ENCODE assay signal across 9 cellular contexts in the genomic region with DNA sequence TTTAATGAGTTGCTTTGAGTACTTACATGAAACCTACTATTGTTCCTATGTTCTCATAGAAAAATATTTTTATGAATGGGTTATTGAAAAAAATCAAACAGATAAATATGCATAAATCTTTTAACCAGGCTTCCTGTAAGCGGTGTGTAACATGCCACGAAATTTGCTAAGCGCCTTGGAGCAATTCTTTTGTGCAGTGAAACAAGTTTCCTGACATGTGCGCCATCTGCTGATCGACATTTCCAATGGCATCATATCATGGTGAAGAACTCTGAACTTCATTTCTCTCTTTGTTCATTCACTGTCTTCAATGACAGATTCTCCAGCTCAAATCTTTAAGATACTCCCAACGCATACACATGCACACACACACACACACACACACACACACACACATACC.
A peak's percentile ranks its signal among the peaks of the same experiment; 100 is the strongest.
DNase-seq lines count a peak whose midpoint lies in the region; ATAC-seq and TF ChIP-seq lines count a peak whose summit lies in the region.
"Had no signal": no experiment of that assay in that cellular context is flagged by ENCODE, and none has a peak within 500 bp of the region (broad histone marks: within the 10 kb centered on the region; RNA-seq: fewer than 3 reads in every experiment).

No MANE protein-coding gene starts in this region.

- H3K27me3 Mint-ChIP-seq in brain = no peaks in the 10 kb centered on the region
- H3K27me3 Mint-ChIP-seq: activated B cell treated with CpG ODN at 0.5 μM for 24 hours had no signal

- H3K27ac Mint-ChIP-seq in brain = peak overlapping the region; percentile 36 to 98 (median 77)
- H3K27ac Mint-ChIP-seq: activated B cell treated with CpG ODN at 0.5 μM for 24 hours had no signal

- H3K27ac ChIP-seq in substantia nigra (ENCODE audit: low read depth, low read length, poor library complexity, severe bottlenecking) = no peak overlapping the region

- peak; percentile 77 to 78 for TF ChIP-seq CTCF in brain (conservative IDR thresholded peaks at IDR 0.05)

- peak overlapping the region in 3 of 5 experiments; percentile 14 to 73 (median 52) for H3K4me3 Mint-ChIP-seq in brain
- H3K4me3 Mint-ChIP-seq: activated B cell treated with CpG ODN at 0.5 μM for 24 hours had no signal

- peak; percentile 86 for ATAC-seq in GM19397 (IDR thresholded peaks at IDR 0.05; ENCODE audit: unreplicated experiment)

- peaks cover 36% of the 10 kb centered on the region for H3K4me1 Mint-ChIP-seq in brain
- H3K4me1 Mint-ChIP-seq: activated B cell treated with CpG ODN at 0.5 μM for 24 hours had no signal

- H3K9me3 Mint-ChIP-seq in brain = peaks cover 0 to 6% (median 0%) of the 10 kb centered on the region in 5 experiments
- H3K9me3 Mint-ChIP-seq: activated B cell treated with CpG ODN at 0.5 μM for 24 hours had no signal

- H3K36me3 Mint-ChIP-seq in brain = no peaks in the 10 kb centered on the region

- DNase-seq in DMS153 (lab: John Stamatoyannopoulos, UW) = peak; percentile 26
- DNase-seq in HK-2 (ENCODE audit: unreplicated experiment) = peak; percentile 27
- DNase-seq in NCI-H526 (lab: John Stamatoyannopoulos, UW) = peak; percentile 53 to 86
- DNase-seq in iPS-NIHi11 (ENCODE audit: low spot score) = peak; percentile 38
- DNase-seq in substantia nigra (lab: John Stamatoyannopoulos, UW) = peak in 37 of 49 donors; percentile 1 to 54 (median 24)
- no peak for DNase-seq in cortex of kidney (lab: John Stamatoyannopoulos, UW)
- DNase-seq: activated B cell treated with CpG ODN at 0.5 μM for 24 hours had no signal
